Comparison of ENCODE assay signal across 15 cellular contexts in the genomic region with DNA sequence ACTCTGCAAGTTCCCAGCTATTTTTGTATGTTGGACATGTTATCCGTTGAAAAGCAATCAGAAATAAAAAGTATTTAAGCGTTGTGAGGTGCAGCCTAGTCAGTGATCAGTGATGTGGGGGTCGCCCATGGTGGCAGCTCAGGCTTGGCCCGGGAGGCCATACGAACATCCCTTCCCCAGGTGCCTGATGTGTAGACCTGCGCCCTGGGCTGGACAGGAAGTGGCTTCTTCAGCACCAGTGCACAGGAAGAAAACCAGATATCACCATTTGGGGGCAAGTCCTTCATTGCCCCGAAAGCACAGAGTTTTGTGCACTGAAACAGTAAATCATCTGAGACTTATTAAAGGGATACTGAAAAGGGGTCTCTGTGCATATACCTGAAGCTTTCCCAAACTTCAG.
"Had no signal": no experiment of that assay in that cellular context is flagged by ENCODE, and none has a peak within 500 bp of the region (broad histone marks: within the 10 kb centered on the region; RNA-seq: fewer than 3 reads in every experiment).

No MANE protein-coding gene starts in this region.

- H3K4me3 Mint-ChIP-seq: activated B cell treated with CpG ODN at 0.5 μM for 24 hours; activated CD4-positive, alpha-beta T cell treated with anti-CD3 and anti-CD28 coated beads, Interleukin-2, amount 10 ng/mL, durations not matched to agents 7 days and 5 days; memory B cell; natural killer cell had no signal

- FAIRE-seq: frontal cortex, keratinocyte had no signal

- H3K27ac Mint-ChIP-seq: activated B cell treated with CpG ODN at 0.5 μM for 24 hours, memory B cell, natural killer cell, progenitor cell of endocrine pancreas had no signal

- H3K4me1 ChIP-seq: body of pancreas had no signal

- ATAC-seq: body of pancreas, left lung, sciatic nerve had no signal

- H3K9me3 Mint-ChIP-seq: activated B cell treated with CpG ODN at 0.5 μM for 24 hours, memory B cell, natural killer cell had no signal

- H3K27me3 Mint-ChIP-seq: activated B cell treated with CpG ODN at 0.5 μM for 24 hours; activated CD4-positive, alpha-beta T cell treated with anti-CD3 and anti-CD28 coated beads, Interleukin-2, amount 10 ng/mL, durations not matched to agents 7 days and 5 days; memory B cell had no signal

- H3K36me3 Mint-ChIP-seq: natural killer cell had no signal

- H3K4me3 ChIP-seq: body of pancreas, left lung had no signal

- DNase-seq: activated B cell treated with CpG ODN at 0.5 μM for 24 hours; activated CD4-positive, alpha-beta T cell treated with anti-CD3 and anti-CD28 coated beads, Interleukin-2, amount 10 ng/mL, durations not matched to agents 7 days and 5 days; activated naive CD4-positive, alpha-beta T cell treated with Interleukin-2 at 50 U/mL for 16 hours; body of pancreas; central memory CD4-positive, alpha-beta T cell; effector memory CD4-positive, alpha-beta T cell; natural killer cell; nucleus accumbens; stimulated activated CD8-positive, alpha-beta memory T cell treated with anti-CD3 and anti-CD28 coated beads, Interleukin-4, amount 100 ng/mL, for 48 hours had no signal

- H3K27ac ChIP-seq: body of pancreas, left lung had no signal

- H3K27me3 ChIP-seq: body of pancreas, left lung had no signal

- H3K9me3 ChIP-seq: body of pancreas, left lung had no signal
